ENCODE assay signal across 21 cellular contexts in the genomic region with DNA sequence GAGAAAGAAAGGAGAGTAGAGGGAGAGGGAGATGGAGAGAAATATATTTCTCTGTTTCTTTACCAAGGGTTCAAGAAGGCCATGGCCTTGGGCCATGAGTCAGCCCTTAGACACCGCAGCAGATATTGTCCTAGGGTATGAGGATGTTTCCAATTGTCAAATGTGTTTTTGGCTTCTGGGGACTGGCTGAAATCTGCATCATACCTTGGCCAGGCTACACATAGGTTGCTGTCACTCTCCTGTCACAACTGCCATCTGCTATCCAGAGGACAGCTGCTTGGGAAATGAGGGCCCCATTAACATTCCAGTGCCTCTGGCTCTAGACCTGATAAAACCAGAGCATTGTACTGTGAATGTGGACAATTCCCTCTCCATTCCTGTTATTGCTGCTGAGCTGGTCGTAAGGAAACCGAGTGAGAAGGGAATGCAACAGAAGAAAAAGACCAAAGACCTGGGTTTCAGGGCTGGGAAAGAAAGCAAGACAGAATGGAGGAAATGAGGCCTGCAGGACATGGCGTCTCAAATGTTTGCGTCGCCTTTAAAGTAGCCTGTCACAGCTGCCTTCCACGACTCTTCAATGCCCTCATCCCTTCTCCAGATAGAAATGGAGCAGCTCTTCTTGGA. TPM values are rescaled to one million over a fixed set of nuclear protein-coding genes. Genes with fewer than 3 reads are reported as not detected.
DNase-seq lines count a peak whose midpoint lies in the region; ATAC-seq and TF ChIP-seq lines count a peak whose summit lies in the region.
"Had no signal": no experiment of that assay in that cellular context is flagged by ENCODE, and none has a peak within 500 bp of the region (broad histone marks: within the 10 kb centered on the region; RNA-seq: fewer than 3 reads in every experiment).

No MANE protein-coding gene starts in this region.

- H3K27ac Mint-ChIP-seq in progenitor cell of endocrine pancreas = peak overlapping the region; percentile 9

- H3K27me3 Mint-ChIP-seq in progenitor cell of endocrine pancreas = peaks cover 28% of the 10 kb centered on the region

- peaks cover 25% of the 10 kb centered on the region for H3K4me1 ChIP-seq in SJCRH30
- peaks cover 27% of the 10 kb centered on the region for H3K4me1 ChIP-seq in left ventricle myocardium inferior

- no peak overlapping the region for H3K4me3 Mint-ChIP-seq in progenitor cell of endocrine pancreas (ENCODE audit: low read depth)
- H3K4me3 Mint-ChIP-seq: CD8-positive, alpha-beta memory T cell had no signal

- H3K36me3 ChIP-seq in SJCRH30 (no peaks in the 10 kb centered on the region), left ventricle myocardium inferior (no peaks in the 10 kb centered on the region)

- ATAC-seq in GM19452 (IDR thresholded peaks at IDR 0.05; ENCODE audit: unreplicated experiment) = no peak
- ATAC-seq: activated naive CD4-positive, alpha-beta T cell treated with anti-CD3 and anti-CD28 coated beads, Interleukin-2, amount 50 U/mL, for 72 hours; Panc1; SK-N-SH treated with all-trans-retinoic acid at 6 μM for 48 hours had no signal

- H3K9me3 ChIP-seq in SJCRH30 (replicated peaks) (no peaks in the 10 kb centered on the region), left ventricle myocardium inferior (replicated peaks) (no peaks in the 10 kb centered on the region)

- H3K27me3 ChIP-seq in SJCRH30 = no peaks in the 10 kb centered on the region
- no peaks in the 10 kb centered on the region for H3K27me3 ChIP-seq in left ventricle myocardium inferior (ENCODE audit: low read depth)

- DNase-seq in DMS53 treated with DMSO at 0.1 percent for 48 hours (lab: John Stamatoyannopoulos, UW; ENCODE audit: unreplicated experiment) = peak; percentile 42
- DNase-seq in SJCRH30 = peak; percentile 88 to 94
- no peak for DNase-seq in left ventricle myocardium inferior
- DNase-seq in progenitor cell of endocrine pancreas (ENCODE audit: low spot score, unreplicated experiment) = no peak
- no peak for DNase-seq in NCI-H2081 treated with DMSO at 0.1 percent for 48 hours (lab: John Stamatoyannopoulos, UW)
- no peak for DNase-seq in NCI-H446 treated with DMSO at 0.1 percent for 48 hours (lab: John Stamatoyannopoulos, UW)
- DNase-seq: activated CD4-positive, CD25-positive, alpha-beta regulatory T cell treated with anti-CD3 and anti-CD28 coated beads, Interleukin-2, amount 50 U/mL, for 72 hours; CD8-positive, alpha-beta memory T cell; cortex of kidney; kidney glomerular epithelial cell; NCI-H1092; NCI-H524 treated with DMSO at 0.1 percent for 48 hours had no signal

- intact Hi-C loops in left ventricle myocardium inferior (cut with micrococcal nuclease) = no loop called here

- H3K27ac ChIP-seq in SJCRH30 (peak overlapping the region; percentile 91), left ventricle myocardium inferior (replicated peaks) (peak overlapping the region; percentile 71)
- H3K27ac ChIP-seq: KMS-11 had no signal

- H3K4me3 ChIP-seq in SJCRH30 (peak overlapping the region; percentile 51), left ventricle myocardium inferior (peak overlapping the region; percentile 32)

- TF ChIP-seq CTCF in left ventricle myocardium inferior (IDR thresholded peaks at IDR 0.05; ENCODE audit: borderline replicate concordance) (no peak), progenitor cell of endocrine pancreas (IDR thresholded peaks at IDR 0.05; ENCODE audit: unreplicated experiment) (no peak)

- H3K4me1 Mint-ChIP-seq in progenitor cell of endocrine pancreas (ENCODE audit: low read depth) = peaks cover 32% of the 10 kb centered on the region

- no peaks in the 10 kb centered on the region for H3K9me3 Mint-ChIP-seq in progenitor cell of endocrine pancreas (ENCODE audit: low read depth)
- H3K9me3 Mint-ChIP-seq: activated naive CD4-positive, alpha-beta T cell treated with anti-CD3 and anti-CD28 coated beads, Interleukin-2, amount 50 U/mL, for 72 hours had no signal

- H3K36me3 Mint-ChIP-seq in progenitor cell of endocrine pancreas (ENCODE audit: insufficient read depth) = no peaks in the 10 kb centered on the region
- H3K36me3 Mint-ChIP-seq: activated naive CD4-positive, alpha-beta T cell treated with anti-CD3 and anti-CD28 coated beads, Interleukin-2, amount 50 U/mL, for 72 hours had no signal

RNA-seq across cellular contexts. Expression of gene PIGC, which starts 8.8 kb away (rescaled TPM):
- 26.1 and 26.6 TPM in 2 replicates for total RNA-seq in SJCRH30 (2014; rRNA removed; shearing (Covaris generic))
- 15.4 TPM for total RNA-seq in left ventricle myocardium inferior
- total RNA-seq in progenitor cell of endocrine pancreas = 28.6 and 30.3 TPM in 2 replicates

RNA-seq across cellular contexts. Expression of gene C1orf105, which starts 32.2 kb away (rescaled TPM):
- total RNA-seq in SJCRH30 (2014; rRNA removed; shearing (Covaris generic)) = 17.7 and 21.0 TPM in 2 replicates
- total RNA-seq in left ventricle myocardium inferior (8.5 TPM), progenitor cell of endocrine pancreas (not detected in 2 replicates)
- total RNA-seq: activated CD8-positive, alpha-beta memory T cell treated with anti-CD3 and anti-CD28 coated beads for 36 hours; activated naive CD4-positive, alpha-beta T cell treated with anti-CD3 and anti-CD28 coated beads, Interleukin-2, amount 50 U/mL, for 72 hours; CD8-positive, alpha-beta memory T cell; Daoy; mesenteric fat pad; temporal lobe had no signal

Comparison
In these comparisons a context has a peak if more than half of its experiments do, and no peak if none do; other contexts are left out.
1. DNase-seq: peak in DMS53 treated with DMSO at 0.1 percent for 48 hours (single experiment) and SJCRH30 (2 of 2); none in left ventricle myocardium inferior (single experiment), progenitor cell of endocrine pancreas (single experiment), NCI-H2081 treated with DMSO at 0.1 percent for 48 hours (single experiment) and NCI-H446 treated with DMSO at 0.1 percent for 48 hours (single experiment).